ENCODE assay signal across 8 cellular contexts in genomic region chr6:169701953-169702639, GRCh38. TPM values are rescaled to one million over a fixed set of nuclear protein-coding genes. Genes with fewer than 3 reads are reported as not detected.
DNase-seq lines count a peak whose midpoint lies in the region; ATAC-seq and TF ChIP-seq lines count a peak whose summit lies in the region.

C6orf120 (plus strand) TSS chr6:169702126; CDS start chr6:169702460, 334 bp downstream.
WDR27 (minus strand) TSS chr6:169702029; CDS start chr6:169689005, 13,024 bp downstream.

- ATAC-seq in GM19043 (IDR thresholded peaks at IDR 0.05; ENCODE audit: low read depth, unreplicated experiment) (peak; percentile 94), HG03378 (IDR thresholded peaks at IDR 0.05; ENCODE audit: unreplicated experiment) (peak; percentile 87)

- peak; percentile 98 for DNase-seq in AG20443 (ENCODE audit: low spot score)
- peak; percentile 91 for DNase-seq in NCI-H460 (ENCODE audit: extremely low read depth, low read depth)
- DNase-seq in activated CD4-positive, alpha-beta T cell treated with anti-CD3 and anti-CD28 coated beads for 1 hour = peak; percentile 96
- DNase-seq in cerebellum (ENCODE audit: low spot score) = peak; percentile 94
- DNase-seq in kidney epithelial cell (ENCODE audit: low read depth) = peak; percentile 76
- DNase-seq in stimulated activated CD4-positive, alpha-beta T cell treated with anti-CD3 and anti-CD28 coated beads, Interleukin-15, amount 100 ng/mL, for 48 hours (ENCODE audit: low read depth in 2 of 2) = peak; percentile 98

- H3K27me3 ChIP-seq in kidney epithelial cell (ENCODE audit: control insufficient read depth, insufficient read depth, low read length) = no peaks in the 10 kb centered on the region

- H3K4me3 ChIP-seq in kidney epithelial cell (ENCODE audit: low read depth, low read length) = peak within 1 kb of the TSS; percentile 85

- H3K36me3 ChIP-seq in kidney epithelial cell (ENCODE audit: control insufficient read depth, insufficient read depth, low read length) = peaks cover 1% of the 10 kb centered on the region

- TF ChIP-seq CTCF in kidney epithelial cell (IDR thresholded peaks at IDR 0.05; ENCODE audit: insufficient read depth, low read length, poor library complexity, severe bottlenecking) = no peak

RNA-seq across cellular contexts. Expression of gene C6orf120, which starts in this region (rescaled TPM):
- total RNA-seq in NCI-H460 (2014; rRNA removed; shearing (Covaris generic)) = 28.6 and 28.8 TPM in 2 replicates
- 24.3 and 37.1 TPM in 2 replicates for polyA plus RNA-seq in NCI-H460 (2014; cell fraction: nucleus; rRNA removed)
- total RNA-seq in cerebellum = 18.6 TPM
- total RNA-seq in kidney epithelial cell = 35.9 and 42.9 TPM in 2 replicates

RNA-seq across cellular contexts. Expression of gene WDR27, which starts in this region (rescaled TPM):
- 16.9 and 24.0 TPM in 2 replicates for total RNA-seq in NCI-H460 (2014; rRNA removed; shearing (Covaris generic))
- polyA plus RNA-seq in NCI-H460 (2014; cell fraction: nucleus; rRNA removed) = 89.5 and 117 TPM in 2 replicates
- total RNA-seq in cerebellum (65.5 TPM), kidney epithelial cell (27.0 and 34.4 TPM in 2 replicates)

Comparison
In these comparisons a context has a peak if more than half of its experiments do, and no peak if none do; other contexts are left out.
1. Peak in every context shown above with its lines: DNase-seq, ATAC-seq and H3K4me3 ChIP-seq.